Comparison of ENCODE assay signal across 29 cellular contexts in the genomic region with DNA sequence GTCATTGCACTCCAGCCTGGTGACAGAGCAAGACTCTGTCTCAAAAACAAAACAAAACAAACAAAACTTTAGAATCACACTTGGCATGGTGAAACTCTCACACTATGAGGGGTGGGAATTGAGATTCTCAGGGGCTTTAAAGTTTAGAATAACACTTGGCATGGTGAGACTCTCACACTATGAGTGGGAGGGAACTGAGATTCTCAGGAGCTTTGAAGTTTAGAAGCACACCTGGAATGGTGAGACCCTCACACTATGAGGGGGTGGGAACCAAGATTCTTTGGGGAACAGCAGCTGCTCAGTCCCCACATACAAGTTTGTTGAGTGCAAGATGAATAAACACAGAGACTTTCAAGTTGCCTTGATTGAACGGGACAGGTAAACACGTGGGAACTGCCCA.
"Had no signal": no experiment of that assay in that cellular context is flagged by ENCODE, and none has a peak within 500 bp of the region (broad histone marks: within the 10 kb centered on the region; RNA-seq: fewer than 3 reads in every experiment).

No MANE protein-coding gene starts in this region.

- ATAC-seq: activated CD4-positive, CD25-positive, alpha-beta regulatory T cell treated with anti-CD3 and anti-CD28 coated beads, Interleukin-2, amount 50 U/mL, for 24 hours; activated naive CD4-positive, alpha-beta T cell treated with anti-CD3 and anti-CD28 coated beads, Interleukin-2, amount 50 U/mL, for 72 hours; activated T-cell treated with anti-CD3 and anti-CD28 coated beads, Interleukin-2, amount 50 U/mL, for 72 hours; esophagus mucosa; heart left ventricle had no signal

- H3K4me1 ChIP-seq: ascending aorta, breast epithelium, colonic mucosa had no signal

- H3K27ac ChIP-seq: ascending aorta, breast epithelium, cardiac muscle cell, colonic mucosa, dorsolateral prefrontal cortex, heart left ventricle, WERI-Rb-1 had no signal

- H3K9me3 ChIP-seq: ascending aorta, breast epithelium, colonic mucosa, heart left ventricle had no signal

- H3K4me3 ChIP-seq: ascending aorta, breast epithelium, cardiac muscle cell, colonic mucosa, dorsolateral prefrontal cortex, heart left ventricle had no signal

- FAIRE-seq: frontal cortex had no signal

- DNase-seq: activated B cell treated with CpG ODN at 0.5 μM for 24 hours; activated CD4-positive, alpha-beta memory T cell treated with anti-CD3 and anti-CD28 coated beads, Interleukin-2, amount 10 ng/mL, durations not matched to agents 7 days and 5 days; activated CD4-positive, alpha-beta T cell treated with anti-CD3 and anti-CD28 coated beads for 48 hours; activated CD8-positive, alpha-beta memory T cell treated with anti-CD3 and anti-CD28 coated beads, Interleukin-2, amount 50 U/mL, for 48 hours; activated gamma-delta T cell; activated naive CD4-positive, alpha-beta T cell; activated naive CD4-positive, alpha-beta T cell treated with anti-CD3 and anti-CD28 coated beads, Interleukin-2, amount 10 ng/mL, durations not matched to agents 7 days and 5 days; activated naive CD8-positive, alpha-beta T cell treated with anti-CD3 and anti-CD28 coated beads, Interleukin-2, amount 10 ng/mL, durations not matched to agents 7 days and 5 days; activated T-cell treated with anti-CD3 and anti-CD28 coated beads for 4 hours; activated T-cell treated with anti-CD3 and anti-CD28 coated beads, Interleukin-2, amount 50 U/mL, for 24 hours; activated T-cell treated with anti-CD3 and anti-CD28 coated beads, Interleukin-2, amount 50 U/mL, for 72 hours; central memory CD4-positive, alpha-beta T cell; cerebellar nuclear complex; colonic mucosa; dorsolateral prefrontal cortex; effector memory CD4-positive, alpha-beta T cell; endodermal cell; foreskin fibroblast; glutamatergic neuron; heart left ventricle; T1000; WERI-Rb-1 had no signal

- H3K36me3 ChIP-seq: ascending aorta, breast epithelium, cardiac muscle cell, colonic mucosa, heart left ventricle, WERI-Rb-1 had no signal

- H3K27me3 ChIP-seq: ascending aorta, cardiac muscle cell, colonic mucosa, dorsolateral prefrontal cortex had no signal
